In the genomic region with DNA sequence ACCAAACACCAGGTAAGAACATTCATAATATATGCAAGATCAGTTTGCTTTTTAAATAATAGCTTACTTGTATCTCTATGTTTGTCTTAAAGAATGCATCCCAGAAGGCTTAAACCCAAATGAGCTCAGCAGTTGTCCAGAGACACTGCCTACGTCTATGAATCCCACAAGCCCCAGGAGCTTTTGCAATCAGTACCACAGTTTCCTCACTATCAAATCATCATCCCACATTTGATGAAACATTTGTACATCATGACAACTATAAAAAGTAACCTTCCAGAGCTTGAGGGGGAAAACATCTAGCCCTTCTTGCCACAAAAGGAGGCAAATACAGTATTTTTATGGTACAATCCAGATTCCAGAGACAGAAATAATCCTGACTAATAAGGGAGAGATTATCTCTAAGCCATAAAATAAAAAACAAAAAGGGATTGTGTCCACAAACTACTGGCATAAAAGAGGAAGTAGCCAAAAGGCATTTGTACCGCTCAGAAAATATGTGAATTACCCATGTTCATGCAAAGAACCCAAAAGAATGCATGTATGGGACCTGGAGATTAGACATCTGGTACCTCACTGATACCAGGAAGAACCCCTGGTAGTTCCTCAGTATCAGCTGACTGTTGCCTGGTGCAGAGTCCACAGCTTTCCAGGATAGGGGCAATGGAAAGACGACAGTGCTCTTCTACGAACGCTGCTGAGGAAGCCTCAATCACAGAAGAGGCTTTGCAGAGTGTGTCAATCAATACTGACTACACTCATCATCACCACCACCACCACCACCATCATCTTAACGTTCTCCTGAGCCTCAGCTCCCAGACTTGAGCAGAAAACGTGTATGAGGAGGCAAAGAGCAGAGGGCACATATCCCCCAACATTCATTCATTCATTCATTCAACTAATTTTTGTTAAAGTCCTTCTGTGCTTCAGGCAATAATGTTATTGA, we compare ENCODE assay signal across 8 cellular contexts.
DNase-seq lines count a peak whose midpoint lies in the region; ATAC-seq and TF ChIP-seq lines count a peak whose summit lies in the region.

No MANE protein-coding gene starts in this region.

- peak overlapping the region; percentile 66 for H3K4me3 ChIP-seq in SK-N-MC
- no peak overlapping the region for H3K4me3 ChIP-seq in fibroblast of the aortic adventitia (ENCODE audit: low read depth, low read length)
- no peak overlapping the region for H3K4me3 ChIP-seq in skeletal muscle cell (ENCODE audit: low read depth, low read length)
- H3K4me3 ChIP-seq in WERI-Rb-1 (ENCODE audit: low read depth, low read length) = no peak overlapping the region

- peak; percentile 87 for DNase-seq in EH (ENCODE audit: low read depth)
- peak; percentile 12 for DNase-seq in SK-N-MC (ENCODE audit: low read depth, low spot score)
- peak; percentile 97 for DNase-seq in fibroblast of the aortic adventitia (ENCODE audit: low read depth)
- DNase-seq in skeletal muscle cell (ENCODE audit: low read depth) = peak; percentile 99
- no peak for DNase-seq in iPS-NIHi11 (ENCODE audit: low spot score)
- no peak for DNase-seq in WERI-Rb-1
- no peak for DNase-seq in SHP77 treated with DMSO at 0.1 percent for 48 hours (lab: John Stamatoyannopoulos, UW)

- H3K27ac ChIP-seq in SK-N-MC = peak overlapping the region; percentile 92
- H3K27ac ChIP-seq in WERI-Rb-1 = no peak overlapping the region

- H3K36me3 ChIP-seq in SK-N-MC (ENCODE audit: insufficient read depth, low read length) = no peaks in the 10 kb centered on the region
- H3K36me3 ChIP-seq in WERI-Rb-1 = no peaks in the 10 kb centered on the region

- H3K9ac ChIP-seq in SK-N-MC (ENCODE audit: insufficient read length) = no peak overlapping the region

- no peak for TF ChIP-seq CTCF in fibroblast of the aortic adventitia (IDR thresholded peaks at IDR 0.05; ENCODE audit: insufficient read depth, low read length)
- TF ChIP-seq CTCF in WERI-Rb-1 (IDR thresholded peaks at IDR 0.05; ENCODE audit: low read depth, low read length) = no peak

- H3K9me3 ChIP-seq in SK-N-MC (ENCODE audit: low read depth, low read length) = no peaks in the 10 kb centered on the region
- H3K9me3 ChIP-seq in WERI-Rb-1 (ENCODE audit: severe bottlenecking) = no peaks in the 10 kb centered on the region

- no peaks in the 10 kb centered on the region for H3K27me3 ChIP-seq in WERI-Rb-1 (ENCODE audit: insufficient read depth, low read depth, severe bottlenecking)

- no peak for ATAC-seq in GM19463 (IDR thresholded peaks at IDR 0.05; ENCODE audit: unreplicated experiment)

Comparison
In these comparisons a context has a peak if more than half of its experiments do, and no peak if none do; other contexts are left out.
1. DNase-seq: peak in EH (single experiment), SK-N-MC (single experiment), fibroblast of the aortic adventitia (single experiment) and skeletal muscle cell (single experiment); none in iPS-NIHi11 (single experiment), WERI-Rb-1 (single experiment) and SHP77 treated with DMSO at 0.1 percent for 48 hours (single experiment).